ENCODE assay signal across 8 cellular contexts in genomic region chr3:179421500-179421899, GRCh38. TPM values are rescaled to one million over a fixed set of nuclear protein-coding genes. Genes with fewer than 3 reads are reported as not detected.
DNase-seq lines count a peak whose midpoint lies in the region; TF ChIP-seq lines count a peak whose summit lies in the region.

No MANE protein-coding gene starts in this region.

- H3K4me1 ChIP-seq in BE2C = no peaks in the 10 kb centered on the region

- H3K36me3 ChIP-seq in BE2C = no peaks in the 10 kb centered on the region; the same call in none of the 2 replicates

- no peaks in the 10 kb centered on the region for H3K27me3 Mint-ChIP-seq in activated T-cell treated with anti-CD3 and anti-CD28 coated beads, Interleukin-2, amount 50 U/mL, for 24 hours

- intact Hi-C loops in dorsolateral prefrontal cortex (cut with DNase I) = loop anchor here (2.0 to 10.0 kb wide), 2 partner anchors 133 to 137 kb away; no protein-coding TSS in a partner anchor

- H3K27ac ChIP-seq in dorsolateral prefrontal cortex = peak overlapping the region in 12 of 59 donors; percentile 0 to 54 (median 21)

- H3K27me3 ChIP-seq in BE2C (no peaks in the 10 kb centered on the region), dorsolateral prefrontal cortex (no peaks in the 10 kb centered on the region)

- no peaks in the 10 kb centered on the region for H3K36me3 Mint-ChIP-seq in activated T-cell treated with anti-CD3 and anti-CD28 coated beads, Interleukin-2, amount 50 U/mL, for 24 hours (ENCODE audit: low read depth)

- H3K4me3 Mint-ChIP-seq in activated T-cell treated with anti-CD3 and anti-CD28 coated beads, Interleukin-2, amount 50 U/mL, for 24 hours = no peak overlapping the region

- DNase-seq in BE2C (peak; percentile 18), dorsolateral prefrontal cortex (peak in 1 of 10 donors; percentile 42), mucosa of gallbladder (ENCODE audit: low spot score) (peak; percentile 16), HK-2 (ENCODE audit: unreplicated experiment) (no peak), NK-92 (lab: John Stamatoyannopoulos, UW; ENCODE audit: unreplicated experiment) (no peak)
- DNase-seq in stimulated activated CD4-positive, alpha-beta T cell treated with anti-CD3 and anti-CD28 coated beads, Interleukin-2, amount 100 ng/mL, for 24 hours = no peak
- DNase-seq in activated T-cell treated with anti-CD3 and anti-CD28 coated beads, Interleukin-2, amount 50 U/mL, for 24 hours = no peak

- H3K9me3 Mint-ChIP-seq in activated T-cell treated with anti-CD3 and anti-CD28 coated beads, Interleukin-2, amount 50 U/mL, for 24 hours = no peaks in the 10 kb centered on the region

- TF ChIP-seq CTCF in BE2C (IDR thresholded peaks at IDR 0.05; ENCODE audit: low read depth, low read length) = peak; percentile 51
- TF ChIP-seq CTCF in LNCAP (IDR thresholded peaks at IDR 0.05) = peak; percentile 79
- peak in 55 of 56 donors; percentile 14 to 76 (median 49) for TF ChIP-seq CTCF in dorsolateral prefrontal cortex (IDR thresholded peaks at IDR 0.05 in 54 of 56, conservative IDR thresholded peaks at IDR 0.05 in 2 of 56; ENCODE audit: low read depth in 1 of 56, partially characterized antibody in 56 of 56)

- H3K4me3 ChIP-seq in BE2C (ENCODE audit: low read depth, low read length) = no peak overlapping the region
- H3K4me3 ChIP-seq in dorsolateral prefrontal cortex = no peak overlapping the region

- H3K27ac Mint-ChIP-seq in activated T-cell treated with anti-CD3 and anti-CD28 coated beads, Interleukin-2, amount 50 U/mL, for 24 hours = no peak overlapping the region

- no peaks in the 10 kb centered on the region for H3K4me1 Mint-ChIP-seq in activated T-cell treated with anti-CD3 and anti-CD28 coated beads, Interleukin-2, amount 50 U/mL, for 24 hours (ENCODE audit: low read depth)

- H3K9me3 ChIP-seq in BE2C = no peaks in the 10 kb centered on the region

RNA-seq across cellular contexts. Expression of gene GNB4, which starts 29.8 kb away (rescaled TPM):
- 1.6 TPM for polyA plus RNA-seq in BE2C (2012; ENCODE audit: insufficient read depth, insufficient read length, low read depth)
- 10 to 100 TPM; 10.8 to 30.8 (median 20.6) TPM for total RNA-seq in dorsolateral prefrontal cortex
- total RNA-seq in mucosa of gallbladder = 14.5 TPM

Comparison
In these comparisons a context has a peak if more than half of its experiments do, and no peak if none do; other contexts are left out.
1. DNase-seq: peak in BE2C (single experiment) and mucosa of gallbladder (single experiment); none in HK-2 (single experiment), stimulated activated CD4-positive, alpha-beta T cell treated with anti-CD3 and anti-CD28 coated beads, Interleukin-2, amount 100 ng/mL, for 24 hours (0 of 2), activated T-cell treated with anti-CD3 and anti-CD28 coated beads, Interleukin-2, amount 50 U/mL, for 24 hours (single experiment) and NK-92 (single experiment).
2. Peak in every context shown above with its lines, with median percentiles within 50 percentile points of each other: CTCF ChIP-seq.